In genomic region chr2:134139615-134140014, GRCh38 we compare ENCODE assay signal across 12 cellular contexts.
DNase-seq lines count a peak whose midpoint lies in the region; ATAC-seq and TF ChIP-seq lines count a peak whose summit lies in the region.
"Had no signal": no experiment of that assay in that cellular context is flagged by ENCODE, and none has a peak within 500 bp of the region (broad histone marks: within the 10 kb centered on the region; RNA-seq: fewer than 3 reads in every experiment).

No MANE protein-coding gene starts in this region.

- H3K4me1 Mint-ChIP-seq in activated T-cell treated with anti-CD3 and anti-CD28 coated beads, Interleukin-2, amount 50 U/mL, for 24 hours (ENCODE audit: low read depth): peaks cover 92% of the 10 kb centered on the region
- peaks cover 16% of the 10 kb centered on the region for H3K4me1 Mint-ChIP-seq in nephron progenitor cell

- DNase-seq in activated T-cell treated with anti-CD3 and anti-CD28 coated beads, Interleukin-2, amount 50 U/mL, for 24 hours: no peak
- DNase-seq in activated T-cell treated with anti-CD3 and anti-CD28 coated beads, Interleukin-2, amount 50 U/mL, for 48 hours: no peak
- DNase-seq in left colon (peak; percentile 61 to 62), substantia nigra (lab: John Stamatoyannopoulos, UW) (no peak), nephron progenitor cell (no peak), germinal center (ENCODE audit: low spot score) (no peak)
- no peak for DNase-seq in activated CD4-positive, CD25-positive, alpha-beta regulatory T cell (lab: John Stamatoyannopoulos, UW)
- DNase-seq: activated gamma-delta T cell treated with Interleukin-2 at 50 U/mL for 16 hours; aorta; stimulated activated CD4-positive, alpha-beta T cell treated with anti-CD3 and anti-CD28 coated beads, Interleukin-4, amount 100 ng/mL, for 24 hours had no signal

- no peaks in the 10 kb centered on the region for H3K9me3 Mint-ChIP-seq in activated T-cell treated with anti-CD3 and anti-CD28 coated beads, Interleukin-2, amount 50 U/mL, for 24 hours
- H3K9me3 Mint-ChIP-seq in nephron progenitor cell: no peaks in the 10 kb centered on the region
- H3K9me3 Mint-ChIP-seq: WTC11 had no signal

- peak; percentile 72 for ATAC-seq in left colon
- ATAC-seq: WTC11 had no signal

- no peak overlapping the region for H3K4me3 Mint-ChIP-seq in activated T-cell treated with anti-CD3 and anti-CD28 coated beads, Interleukin-2, amount 50 U/mL, for 24 hours
- no peak overlapping the region for H3K4me3 Mint-ChIP-seq in nephron progenitor cell
- H3K4me3 Mint-ChIP-seq: WTC11 had no signal

- intact Hi-C loops in left colon (cut with DNase I, micrococcal nuclease): no loop called here

- no peak for TF ChIP-seq CTCF in nephron progenitor cell (IDR thresholded peaks at IDR 0.05)

- H3K27me3 Mint-ChIP-seq in activated T-cell treated with anti-CD3 and anti-CD28 coated beads, Interleukin-2, amount 50 U/mL, for 24 hours: no peaks in the 10 kb centered on the region
- H3K27me3 Mint-ChIP-seq in nephron progenitor cell (ENCODE audit: low read depth, poor library complexity): peaks cover 2% of the 10 kb centered on the region

- peak overlapping the region; percentile 50 for H3K27ac Mint-ChIP-seq in activated T-cell treated with anti-CD3 and anti-CD28 coated beads, Interleukin-2, amount 50 U/mL, for 24 hours
- H3K27ac Mint-ChIP-seq in nephron progenitor cell: no peak overlapping the region
- H3K27ac Mint-ChIP-seq: WTC11 had no signal

- H3K27ac ChIP-seq in cingulate gyrus (ENCODE audit: low read depth, low read length): peak overlapping the region; percentile 67
- peak overlapping the region; percentile 93 for H3K27ac ChIP-seq in substantia nigra (ENCODE audit: low read depth, low read length, poor library complexity, severe bottlenecking)

- peaks cover 41% of the 10 kb centered on the region for H3K36me3 Mint-ChIP-seq in activated T-cell treated with anti-CD3 and anti-CD28 coated beads, Interleukin-2, amount 50 U/mL, for 24 hours (ENCODE audit: low read depth)
- peaks cover 52% of the 10 kb centered on the region for H3K36me3 Mint-ChIP-seq in nephron progenitor cell (ENCODE audit: low read depth)
- H3K36me3 Mint-ChIP-seq: WTC11 had no signal

Comparison
In these comparisons a context has a peak if more than half of its experiments do, and no peak if none do; other contexts are left out.
1. DNase-seq: peak in left colon (2 of 2); none in activated T-cell treated with anti-CD3 and anti-CD28 coated beads, Interleukin-2, amount 50 U/mL, for 24 hours (single experiment), activated T-cell treated with anti-CD3 and anti-CD28 coated beads, Interleukin-2, amount 50 U/mL, for 48 hours (0 of 2), substantia nigra (0 of 49), activated CD4-positive, CD25-positive, alpha-beta regulatory T cell (0 of 4), nephron progenitor cell (single experiment) and germinal center (single experiment).